In the genomic region with DNA sequence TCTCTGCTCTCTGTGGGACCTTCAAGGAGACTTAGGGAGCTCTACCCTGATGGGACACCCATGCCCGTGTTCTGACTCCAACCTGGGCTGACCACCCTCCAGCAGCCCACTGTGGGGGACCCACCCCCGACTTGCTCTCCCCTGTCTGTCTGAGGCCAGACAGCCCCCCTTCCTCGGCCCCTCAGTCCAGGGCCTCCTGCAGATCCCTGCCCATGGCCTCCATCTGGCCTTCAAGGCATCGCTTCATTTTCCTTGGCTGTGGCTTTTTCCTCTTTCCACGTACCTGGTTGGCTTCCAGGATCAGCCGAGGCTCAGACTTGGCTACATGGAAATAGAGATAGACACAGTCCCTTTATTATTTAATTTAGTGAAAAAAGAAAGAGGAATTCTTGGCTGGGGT, we compare ENCODE assay signal across 15 cellular contexts.
A peak's percentile ranks its signal among the peaks of the same experiment; 100 is the strongest.
DNase-seq lines count a peak whose midpoint lies in the region; ATAC-seq and TF ChIP-seq lines count a peak whose summit lies in the region.
"Had no signal": no experiment of that assay in that cellular context is flagged by ENCODE, and none has a peak within 500 bp of the region (broad histone marks: within the 10 kb centered on the region; RNA-seq: fewer than 3 reads in every experiment).

No MANE protein-coding gene starts in this region.

- ATAC-seq in right cardiac atrium = peak; percentile 55 to 70
- ATAC-seq: GM12878 had no signal

- intact Hi-C loops in right cardiac atrium (cut with DNase I) = no loop called here

- no peak for TF ChIP-seq CTCF in right atrium auricular region (IDR thresholded peaks at IDR 0.05)
- no peak for TF ChIP-seq CTCF in coronary artery (IDR thresholded peaks at IDR 0.05)

- WGBS in right cardiac atrium = 66% methylated on average over 6 of the region's 6 CpGs

- DNase-seq in right cardiac atrium (peak in 2 of 3 donors; percentile 70 to 72), right atrium auricular region (ENCODE audit: low spot score) (no peak), cerebellar cortex (ENCODE audit: low spot score) (peak; percentile 75), coronary artery (ENCODE audit: low spot score) (peak; percentile 58), mucosa of gallbladder (ENCODE audit: low spot score) (no peak)
- no peak for DNase-seq in activated CD4-positive, CD25-positive, alpha-beta regulatory T cell treated with anti-CD3 and anti-CD28 coated beads, Interleukin-2, amount 50 U/mL, for 72 hours
- DNase-seq: Calu3; CD4-positive, alpha-beta memory T cell; COR-L47; DMS53; DMS79 treated with DMSO at 0.1 percent for 48 hours; GM23248; H7; HCEC 1CT had no signal

- H3K4me3 ChIP-seq in right cardiac atrium (ENCODE audit: low read length) (no peak overlapping the region), right atrium auricular region (no peak overlapping the region), coronary artery (no peak overlapping the region)
- H3K4me3 ChIP-seq: GM12878, GM23248 had no signal

- H3K27me3 ChIP-seq in right cardiac atrium (ENCODE audit: control insufficient read depth, insufficient read depth) = no peaks in the 10 kb centered on the region
- no peaks in the 10 kb centered on the region for H3K27me3 ChIP-seq in right atrium auricular region

- H3K27ac ChIP-seq in right cardiac atrium (ENCODE audit: low read length) (no peak overlapping the region), right atrium auricular region (no peak overlapping the region), coronary artery (no peak overlapping the region)
- H3K27ac ChIP-seq: GM23248 had no signal

- no peaks in the 10 kb centered on the region for H3K9me3 ChIP-seq in right cardiac atrium (ENCODE audit: control insufficient read depth, low read length)
- peaks cover 0 to 6% of the 10 kb centered on the region in 2 donors for H3K9me3 ChIP-seq in right atrium auricular region

- no peaks in the 10 kb centered on the region for H3K36me3 ChIP-seq in right atrium auricular region

- H3K4me1 ChIP-seq in right cardiac atrium (ENCODE audit: control insufficient read depth, insufficient read depth, low read length) (no peaks in the 10 kb centered on the region), right atrium auricular region (peaks cover 0 to 2% of the 10 kb centered on the region in 2 donors)

Comparison
In these comparisons a context has a peak if more than half of its experiments do, and no peak if none do; other contexts are left out.
1. DNase-seq: peak in right cardiac atrium (2 of 3), cerebellar cortex (single experiment) and coronary artery (single experiment); none in right atrium auricular region (single experiment), mucosa of gallbladder (single experiment) and activated CD4-positive, CD25-positive, alpha-beta regulatory T cell treated with anti-CD3 and anti-CD28 coated beads, Interleukin-2, amount 50 U/mL, for 72 hours (single experiment).